ENCODE assay signal across 1 cellular context in genomic region chr5:173642191-173642816, GRCh38.
TF ChIP-seq lines count a peak whose summit lies in the region.

No MANE protein-coding gene starts in this region.

TF ChIP-seq in H1, 55 proteins besides CTCF, POLR2A, EP300 and RAD21 (continued from another document):
- TF ChIP-seq CBX5 (IDR thresholded peaks at IDR 0.05; ENCODE audit: low read depth, low read length) (no peak), CHD7 (IDR thresholded peaks at IDR 0.05; ENCODE audit: insufficient replicate concordance, low read length) (no peak), SP4 (IDR thresholded peaks at IDR 0.05; ENCODE audit: low read length) (no peak)
